In genomic region chr15:75029378-75030022, GRCh38 we compare ENCODE assay signal across 8 cellular contexts. TPM values are rescaled to one million over a fixed set of nuclear protein-coding genes. Genes with fewer than 3 reads are reported as not detected.
DNase-seq lines count a peak whose midpoint lies in the region; ATAC-seq and TF ChIP-seq lines count a peak whose summit lies in the region.

No MANE protein-coding gene starts in this region.

- H3K36me3 ChIP-seq in smooth muscle cell (ENCODE audit: low read depth): no peaks in the 10 kb centered on the region

- H3K4me2 ChIP-seq in smooth muscle cell: peak overlapping the region; percentile 72

- H3K4me1 Mint-ChIP-seq in Calu3 (ENCODE audit: low read depth, unreplicated experiment) (peaks cover 45% of the 10 kb centered on the region), WTC11 (peaks cover 52% of the 10 kb centered on the region), MCF 10A (ENCODE audit: insufficient read depth, unreplicated experiment) (peaks cover 19% of the 10 kb centered on the region)

- H3K27ac Mint-ChIP-seq in Calu3 (ENCODE audit: unreplicated experiment) (no peak overlapping the region), WTC11 (peak overlapping the region; percentile 90; the same call in 1 of the 2 replicates), MCF 10A (ENCODE audit: low read depth, unreplicated experiment) (peak overlapping the region; percentile 27)

- intact Hi-C loops in Calu3 (cut with micrococcal nuclease; ENCODE audit: unreplicated experiment): loop anchor here (1.0 kb wide), 1 partner anchor 277 kb away; no protein-coding TSS in a partner anchor
- intact Hi-C loops in MCF 10A (cut with micrococcal nuclease): loop anchor here (1.0 to 10.0 kb wide), 5 partner anchors 14 to 339 kb away; partner anchors contain the start of gene MAN2C1

- DNase-seq in Calu3 (peak; percentile 95), HFF-Myc (ENCODE audit: extremely low read depth, low read depth) (no peak), NCI-H2196 (lab: John Stamatoyannopoulos, UW; ENCODE audit: unreplicated experiment) (peak; percentile 60), WTC11 (ENCODE audit: low spot score) (peak; percentile 94), MCF 10A (ENCODE audit: unreplicated experiment) (peak; percentile 94), iPS-NIHi7 (ENCODE audit: extremely low spot score) (peak; percentile 84), smooth muscle cell (lab: John Stamatoyannopoulos, UW; ENCODE audit: unreplicated experiment) (peak; percentile 84)

- TF ChIP-seq CTCF in Calu3 (IDR thresholded peaks at IDR 0.05; ENCODE audit: unreplicated experiment) (peak; percentile 97), HFF-Myc (IDR thresholded peaks at IDR 0.05; ENCODE audit: low read depth, low read length, missing control alignments) (peak; percentile 95), WTC11 (IDR thresholded peaks at IDR 0.05) (peak; percentile 94), MCF 10A (IDR thresholded peaks at IDR 0.05; ENCODE audit: unreplicated experiment) (peak; percentile 91), smooth muscle cell (IDR thresholded peaks at IDR 0.05; ENCODE audit: borderline replicate concordance, insufficient read depth, poor library complexity, severe bottlenecking) (peak; percentile 90)

- peak; percentile 84 for ATAC-seq in WTC11
- ATAC-seq in HG03097 (IDR thresholded peaks at IDR 0.05; ENCODE audit: low FRiP score, unreplicated experiment): no peak

- H3K9ac ChIP-seq in smooth muscle cell (ENCODE audit: low read depth): no peak overlapping the region

- H3K27ac ChIP-seq in smooth muscle cell (ENCODE audit: low read depth): no peak overlapping the region

- peaks cover 10% of the 10 kb centered on the region for H3K36me3 Mint-ChIP-seq in Calu3 (ENCODE audit: insufficient read depth, unreplicated experiment)
- peaks cover 7% of the 10 kb centered on the region; the same call in 1 of the 2 replicates for H3K36me3 Mint-ChIP-seq in WTC11
- H3K36me3 Mint-ChIP-seq in MCF 10A (ENCODE audit: insufficient read depth, unreplicated experiment): peaks cover 15% of the 10 kb centered on the region

- H3K27me3 ChIP-seq in smooth muscle cell (ENCODE audit: low read depth): no peaks in the 10 kb centered on the region

- CTCF ChIA-PET in Calu3 (lab: Charles Lee): interaction anchor here (0.5 to 2.7 kb wide), 9 partner anchors 8 to 278 kb away, joined by 3 to 28 read pairs (median 6); partner anchors contain the start of gene C15orf39
- CTCF ChIA-PET in WTC11 (lab: Charles Lee): interaction anchor here (0.5 to 2.8 kb wide), 36 partner anchors 9 to 339 kb away, joined by 3 to 51 read pairs (median 5); partner anchors contain the start of genes C15orf39, FAM219B, MAN2C1 and SCAMP5
- CTCF ChIA-PET in MCF 10A (lab: Yijun Ruan, JAX): interaction anchor here (0.6 to 5.4 kb wide), 25 partner anchors 8 to 775 kb away, joined by 3 to 85 read pairs (median 4); partner anchors contain the start of genes C15orf39 and MAN2C1

- H3K9me3 Mint-ChIP-seq in Calu3 (ENCODE audit: low read depth, unreplicated experiment) (no peaks in the 10 kb centered on the region), WTC11 (no peaks in the 10 kb centered on the region), MCF 10A (ENCODE audit: unreplicated experiment) (no peaks in the 10 kb centered on the region)

- WGBS in smooth muscle cell (ENCODE audit: low lambda C conversion rate): 23% methylated on average over 12 of the region's 12 CpGs

- peak overlapping the region; percentile 24 for H3K4me3 ChIP-seq in HFF-Myc (replicated peaks; ENCODE audit: low read depth, low read length)
- H3K4me3 ChIP-seq in smooth muscle cell: no peak overlapping the region

- peak overlapping the region; percentile 52 for H2AFZ ChIP-seq in smooth muscle cell (ENCODE audit: low read depth)

- no TSS peak for BruUV-seq in Calu3 (replicated peaks; lab: Mats Ljungman, UMichigan)
- no TSS peak for BruUV-seq in MCF 10A (replicated peaks; lab: Mats Ljungman, UMichigan)

- POLR2A ChIA-PET in WTC11 (lab: Charles Lee) (interaction anchor here (0.8 to 1.0 kb wide), 4 partner anchors 28 to 174 kb away, joined by 3 to 6 read pairs (median 4); no protein-coding TSS in a partner anchor), MCF 10A (lab: Yijun Ruan, JAX) (interaction anchor here (0.7 to 4.7 kb wide), 3 partner anchors 146 to 339 kb away, joined by 3 to 61 read pairs (median 4); partner anchors contain the start of genes C15orf39 and MAN2C1)

- peaks cover 7% of the 10 kb centered on the region for H3K79me2 ChIP-seq in smooth muscle cell (ENCODE audit: low read depth)

- H3K27me3 Mint-ChIP-seq in Calu3 (ENCODE audit: unreplicated experiment) (no peaks in the 10 kb centered on the region), WTC11 (ENCODE audit: low read depth) (no peaks in the 10 kb centered on the region), MCF 10A (ENCODE audit: insufficient read depth, unreplicated experiment) (no peaks in the 10 kb centered on the region)

- no peaks in the 10 kb centered on the region for H4K20me1 ChIP-seq in smooth muscle cell (ENCODE audit: low read depth)

- H3K4me3 Mint-ChIP-seq in Calu3 (ENCODE audit: low read depth, unreplicated experiment) (no peak overlapping the region), WTC11 (no peak overlapping the region), MCF 10A (ENCODE audit: unreplicated experiment) (peak overlapping the region; percentile 10)

- H3K9me3 ChIP-seq in smooth muscle cell (replicated peaks; ENCODE audit: low read depth): no peaks in the 10 kb centered on the region

- H3K4me1 ChIP-seq in smooth muscle cell (ENCODE audit: low read depth): peaks cover 6% of the 10 kb centered on the region

- no peaks in the 10 kb centered on the region for H3F3A ChIP-seq in smooth muscle cell (ENCODE audit: low read depth)

TF ChIP-seq in WTC11, 78 proteins besides CTCF, POLR2A, EP300 and RAD21:
- TF ChIP-seq, protein P1, sequence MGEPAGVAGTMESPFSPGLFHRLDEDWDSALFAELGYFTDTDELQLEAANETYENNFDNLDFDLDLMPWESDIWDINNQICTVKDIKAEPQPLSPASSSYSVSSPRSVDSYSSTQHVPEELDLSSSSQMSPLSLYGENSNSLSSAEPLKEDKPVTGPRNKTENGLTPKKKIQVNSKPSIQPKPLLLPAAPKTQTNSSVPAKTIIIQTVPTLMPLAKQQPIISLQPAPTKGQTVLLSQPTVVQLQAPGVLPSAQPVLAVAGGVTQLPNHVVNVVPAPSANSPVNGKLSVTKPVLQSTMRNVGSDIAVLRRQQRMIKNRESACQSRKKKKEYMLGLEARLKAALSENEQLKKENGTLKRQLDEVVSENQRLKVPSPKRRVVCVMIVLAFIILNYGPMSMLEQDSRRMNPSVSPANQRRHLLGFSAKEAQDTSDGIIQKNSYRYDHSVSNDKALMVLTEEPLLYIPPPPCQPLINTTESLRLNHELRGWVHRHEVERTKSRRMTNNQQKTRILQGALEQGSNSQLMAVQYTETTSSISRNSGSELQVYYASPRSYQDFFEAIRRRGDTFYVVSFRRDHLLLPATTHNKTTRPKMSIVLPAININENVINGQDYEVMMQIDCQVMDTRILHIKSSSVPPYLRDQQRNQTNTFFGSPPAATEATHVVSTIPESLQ (CRISPR knock-in tag; IDR thresholded peaks at IDR 0.05): no peak
- TF ChIP-seq GABPB1 (CRISPR knock-in tag; IDR thresholded peaks at IDR 0.05) (0 out of 2 replicates have a peak, but pooled peaks have one; percentile 16), CREM (CRISPR knock-in tag; IDR thresholded peaks at IDR 0.05) (no peak), ZNF219 (CRISPR knock-in tag; IDR thresholded peaks at IDR 0.05; ENCODE audit: borderline replicate concordance) (no peak), MXD4 (CRISPR knock-in tag; IDR thresholded peaks at IDR 0.05; ENCODE audit: borderline replicate concordance) (no peak), GTF2I (CRISPR knock-in tag; conservative IDR thresholded peaks at IDR 0.05) (no peak), OVOL2 (CRISPR knock-in tag; IDR thresholded peaks at IDR 0.05; ENCODE audit: borderline replicate concordance) (no peak), USF2 (CRISPR knock-in tag; IDR thresholded peaks at IDR 0.05) (peak; percentile 86), ZNF138 (CRISPR knock-in tag; conservative IDR thresholded peaks at IDR 0.05) (no peak), JUN (CRISPR knock-in tag; IDR thresholded peaks at IDR 0.05) (no peak)
- TF ChIP-seq, protein P2, sequence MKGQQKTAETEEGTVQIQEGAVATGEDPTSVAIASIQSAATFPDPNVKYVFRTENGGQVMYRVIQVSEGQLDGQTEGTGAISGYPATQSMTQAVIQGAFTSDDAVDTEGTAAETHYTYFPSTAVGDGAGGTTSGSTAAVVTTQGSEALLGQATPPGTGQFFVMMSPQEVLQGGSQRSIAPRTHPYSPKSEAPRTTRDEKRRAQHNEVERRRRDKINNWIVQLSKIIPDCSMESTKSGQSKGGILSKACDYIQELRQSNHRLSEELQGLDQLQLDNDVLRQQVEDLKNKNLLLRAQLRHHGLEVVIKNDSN (CRISPR knock-in tag; IDR thresholded peaks at IDR 0.05): peak; percentile 80
- TF ChIP-seq, protein P3, sequence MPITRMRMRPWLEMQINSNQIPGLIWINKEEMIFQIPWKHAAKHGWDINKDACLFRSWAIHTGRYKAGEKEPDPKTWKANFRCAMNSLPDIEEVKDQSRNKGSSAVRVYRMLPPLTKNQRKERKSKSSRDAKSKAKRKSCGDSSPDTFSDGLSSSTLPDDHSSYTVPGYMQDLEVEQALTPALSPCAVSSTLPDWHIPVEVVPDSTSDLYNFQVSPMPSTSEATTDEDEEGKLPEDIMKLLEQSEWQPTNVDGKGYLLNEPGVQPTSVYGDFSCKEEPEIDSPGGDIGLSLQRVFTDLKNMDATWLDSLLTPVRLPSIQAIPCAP (CRISPR knock-in tag; IDR thresholded peaks at IDR 0.05): no peak

RNA-seq across cellular contexts. Expression of gene PPCDC, which starts 6.1 kb away (rescaled TPM):
- total RNA-seq in Calu3 (2022): 23.4 and 24.4 TPM in 2 replicates
- 25.7 to 30.1 TPM (median 27.8 TPM) in 3 replicates for total RNA-seq in WTC11 (2021)
- 20.3 and 25.1 TPM in 2 replicates for total RNA-seq in MCF 10A (2022)
- 6.2 and 33.7 TPM in 2 replicates for total RNA-seq in smooth muscle cell
- polyA plus RNA-seq in smooth muscle cell: 7.8 and 11.9 TPM in 2 replicates

RNA-seq across cellular contexts. Expression of gene SCAMP5, which starts 34.1 kb away (rescaled TPM):
- 10.7 and 13.6 TPM in 2 replicates for total RNA-seq in Calu3 (2022)
- 65.7 to 70.1 TPM (median 67.0 TPM) in 3 replicates for total RNA-seq in WTC11 (2021)
- 0.54 and 0.96 TPM in 2 replicates for total RNA-seq in MCF 10A (2022)
- total RNA-seq in smooth muscle cell: 2.8 and 18.1 TPM in 2 replicates
- 5.5 and 6.6 TPM in 2 replicates for polyA plus RNA-seq in smooth muscle cell
